1 cellular context compared by ENCODE assay signal in the genomic region with DNA sequence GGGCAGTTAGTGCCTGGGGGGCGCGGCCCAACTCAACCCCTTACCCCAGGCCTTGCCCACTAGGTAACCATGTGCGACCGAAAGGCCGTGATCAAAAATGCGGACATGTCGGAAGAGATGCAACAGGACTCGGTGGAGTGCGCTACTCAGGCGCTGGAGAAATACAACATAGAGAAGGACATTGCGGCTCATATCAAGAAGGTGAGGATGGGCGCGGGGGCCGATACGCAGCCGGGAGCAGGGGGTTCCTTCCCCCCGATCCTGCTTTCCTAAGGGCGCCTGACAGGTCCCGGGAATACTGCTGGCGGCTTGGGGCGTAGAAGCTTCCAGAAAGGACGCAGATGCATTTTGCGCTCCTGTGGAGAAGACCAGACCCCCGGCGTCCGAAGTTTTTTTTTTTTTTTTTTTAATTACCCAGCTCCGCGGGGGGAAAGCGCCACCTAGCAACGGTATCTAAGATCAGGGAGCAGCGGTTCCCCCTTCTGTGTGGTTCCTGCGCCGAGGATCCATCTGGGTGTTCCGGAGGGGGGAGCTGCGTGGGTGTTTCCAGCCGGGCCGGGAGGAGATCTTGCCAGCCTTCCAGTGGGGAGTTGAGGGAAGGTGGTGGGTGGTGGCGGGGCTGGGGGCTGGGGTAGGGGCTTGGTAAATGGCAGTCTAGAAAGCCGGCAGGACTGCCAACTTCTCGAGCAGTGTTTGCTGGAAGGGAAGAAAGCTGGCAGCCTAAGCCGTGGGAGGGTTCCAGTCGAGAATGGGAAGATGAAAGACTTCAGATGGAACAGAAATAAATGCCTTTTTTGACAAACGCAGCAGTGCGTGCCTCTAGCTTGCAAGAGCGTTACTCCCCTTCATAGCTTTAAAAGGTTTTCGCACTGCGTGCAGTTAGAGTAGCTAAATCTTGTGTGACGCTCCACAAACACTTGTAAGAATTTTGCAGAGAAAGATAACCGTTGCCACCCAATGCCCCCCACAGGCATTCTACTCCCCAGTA.
TF ChIP-seq lines count a peak whose summit lies in the region.

No MANE protein-coding gene starts in this region.

TF ChIP-seq in K562, 482 proteins besides CTCF, POLR2A, EP300 and RAD21 (continued from another document and continues in another):
- TF ChIP-seq, protein P1, sequence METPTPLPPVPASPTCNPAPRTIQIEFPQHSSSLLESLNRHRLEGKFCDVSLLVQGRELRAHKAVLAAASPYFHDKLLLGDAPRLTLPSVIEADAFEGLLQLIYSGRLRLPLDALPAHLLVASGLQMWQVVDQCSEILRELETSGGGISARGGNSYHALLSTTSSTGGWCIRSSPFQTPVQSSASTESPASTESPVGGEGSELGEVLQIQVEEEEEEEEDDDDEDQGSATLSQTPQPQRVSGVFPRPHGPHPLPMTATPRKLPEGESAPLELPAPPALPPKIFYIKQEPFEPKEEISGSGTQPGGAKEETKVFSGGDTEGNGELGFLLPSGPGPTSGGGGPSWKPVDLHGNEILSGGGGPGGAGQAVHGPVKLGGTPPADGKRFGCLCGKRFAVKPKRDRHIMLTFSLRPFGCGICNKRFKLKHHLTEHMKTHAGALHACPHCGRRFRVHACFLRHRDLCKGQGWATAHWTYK (CRISPR knock-in tag; IDR thresholded peaks at IDR 0.05), result no peak
- TF ChIP-seq CTCFL (IDR thresholded peaks at IDR 0.05; ENCODE audit: borderline replicate concordance, insufficient read depth, low read depth, low read length, poor library complexity, severe bottlenecking), result peak; percentile 25
- peak; percentile 71 for TF ChIP-seq CHD1 (IDR thresholded peaks at IDR 0.05; ENCODE audit: low read length)
- TF ChIP-seq E2F8 (IDR thresholded peaks at IDR 0.05; ENCODE audit: low read depth, partially characterized antibody), result no peak
- no peak for TF ChIP-seq ZNF124 (CRISPR knock-in tag; IDR thresholded peaks at IDR 0.05)
- TF ChIP-seq MTA3 (IDR thresholded peaks at IDR 0.05; ENCODE audit: borderline replicate concordance), result no peak
- TF ChIP-seq ZNF561 (CRISPR knock-in tag; conservative IDR thresholded peaks at IDR 0.05), result no peak
- TF ChIP-seq SMAD3 (CRISPR knock-in tag; conservative IDR thresholded peaks at IDR 0.05), result no peak
- TF ChIP-seq TFAM (CRISPR knock-in tag; conservative IDR thresholded peaks at IDR 0.05), result no peak
- no peak for TF ChIP-seq TCFL5 (CRISPR knock-in tag; conservative IDR thresholded peaks at IDR 0.05)
- no peak for TF ChIP-seq NCOA4 (IDR thresholded peaks at IDR 0.05; ENCODE audit: partially characterized antibody)
- no peak for TF ChIP-seq TBP (optimal IDR thresholded peaks at IDR 0.05; ENCODE audit: low read depth, low read length)
- TF ChIP-seq SRSF9 (IDR thresholded peaks at IDR 0.05; ENCODE audit: borderline replicate concordance, low read depth, low read length), result no peak
- no peak for TF ChIP-seq ZNF143 (CRISPR knock-in tag; IDR thresholded peaks at IDR 0.05)
- no peak for TF ChIP-seq MAZ (CRISPR knock-in tag; conservative IDR thresholded peaks at IDR 0.05 in 1 of 2, IDR thresholded peaks at IDR 0.05 in 1 of 2)
- no peak for TF ChIP-seq MAFK (IDR thresholded peaks at IDR 0.05; ENCODE audit: low read length)
- TF ChIP-seq ZNF239 (CRISPR knock-in tag; IDR thresholded peaks at IDR 0.05), result no peak
- no peak for TF ChIP-seq MCM7 (IDR thresholded peaks at IDR 0.05)
- no peak for TF ChIP-seq BDP1 (IDR thresholded peaks at IDR 0.05; ENCODE audit: insufficient read depth, insufficient read length)
- no peak for TF ChIP-seq ZNF197 (CRISPR knock-in tag; IDR thresholded peaks at IDR 0.05; ENCODE audit: low read depth)
- peak; percentile 58 for TF ChIP-seq SAP30 (IDR thresholded peaks at IDR 0.05; ENCODE audit: borderline replicate concordance, insufficient read depth, low read depth, low read length, poor library complexity, severe bottlenecking)
- TF ChIP-seq MTF1 (CRISPR knock-in tag; IDR thresholded peaks at IDR 0.05; ENCODE audit: borderline replicate concordance), result no peak
- 0 out of 2 replicates have a peak, but pooled peaks have one; percentile 22 for TF ChIP-seq CC2D1A (IDR thresholded peaks at IDR 0.05)
- no peak for TF ChIP-seq USF1 (CRISPR knock-in tag; IDR thresholded peaks at IDR 0.05)
- TF ChIP-seq HDAC8 (tag; IDR thresholded peaks at IDR 0.05), result no peak
- no peak for TF ChIP-seq NCOA1 (IDR thresholded peaks at IDR 0.05; ENCODE audit: low read depth)
- no peak for TF ChIP-seq CBX3 (IDR thresholded peaks at IDR 0.05; ENCODE audit: borderline replicate concordance in 1 of 2, low read length in 2 of 2)
- TF ChIP-seq SMAD4 (CRISPR knock-in tag; conservative IDR thresholded peaks at IDR 0.05), result no peak
- TF ChIP-seq RUNX1 (IDR thresholded peaks at IDR 0.05; ENCODE audit: low read depth), result no peak
- peak; percentile 47 for TF ChIP-seq NEUROD1 (IDR thresholded peaks at IDR 0.05; ENCODE audit: borderline replicate concordance, low read depth, low read length, partially characterized antibody)
- no peak for TF ChIP-seq ZNF324 (CRISPR knock-in tag; IDR thresholded peaks at IDR 0.05)
- TF ChIP-seq MYNN (IDR thresholded peaks at IDR 0.05), result 0 out of 2 replicates have a peak, but pooled peaks have one; percentile 45
- no peak for TF ChIP-seq MYNN (CRISPR knock-in tag; IDR thresholded peaks at IDR 0.05)
- no peak for TF ChIP-seq HNRNPUL1 (IDR thresholded peaks at IDR 0.05; ENCODE audit: low read length)
- no peak for TF ChIP-seq EZH2 (IDR thresholded peaks at IDR 0.05; ENCODE audit: borderline replicate concordance, low read depth, low read length)
- no peak for TF ChIP-seq PCBP2 (IDR thresholded peaks at IDR 0.05; ENCODE audit: low read depth, low read length, poor library complexity, severe bottlenecking)
- TF ChIP-seq, protein P2, sequence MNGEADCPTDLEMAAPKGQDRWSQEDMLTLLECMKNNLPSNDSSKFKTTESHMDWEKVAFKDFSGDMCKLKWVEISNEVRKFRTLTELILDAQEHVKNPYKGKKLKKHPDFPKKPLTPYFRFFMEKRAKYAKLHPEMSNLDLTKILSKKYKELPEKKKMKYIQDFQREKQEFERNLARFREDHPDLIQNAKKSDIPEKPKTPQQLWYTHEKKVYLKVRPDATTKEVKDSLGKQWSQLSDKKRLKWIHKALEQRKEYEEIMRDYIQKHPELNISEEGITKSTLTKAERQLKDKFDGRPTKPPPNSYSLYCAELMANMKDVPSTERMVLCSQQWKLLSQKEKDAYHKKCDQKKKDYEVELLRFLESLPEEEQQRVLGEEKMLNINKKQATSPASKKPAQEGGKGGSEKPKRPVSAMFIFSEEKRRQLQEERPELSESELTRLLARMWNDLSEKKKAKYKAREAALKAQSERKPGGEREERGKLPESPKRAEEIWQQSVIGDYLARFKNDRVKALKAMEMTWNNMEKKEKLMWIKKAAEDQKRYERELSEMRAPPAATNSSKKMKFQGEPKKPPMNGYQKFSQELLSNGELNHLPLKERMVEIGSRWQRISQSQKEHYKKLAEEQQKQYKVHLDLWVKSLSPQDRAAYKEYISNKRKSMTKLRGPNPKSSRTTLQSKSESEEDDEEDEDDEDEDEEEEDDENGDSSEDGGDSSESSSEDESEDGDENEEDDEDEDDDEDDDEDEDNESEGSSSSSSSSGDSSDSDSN (IDR thresholded peaks at IDR 0.05; ENCODE audit: borderline replicate concordance in 1 of 2, low read depth in 2 of 2, low read length in 2 of 2), result 0 out of 4 replicates have a peak, but pooled peaks of 1 of the 2 experiments have one; percentile 61
- TF ChIP-seq, protein P3, sequence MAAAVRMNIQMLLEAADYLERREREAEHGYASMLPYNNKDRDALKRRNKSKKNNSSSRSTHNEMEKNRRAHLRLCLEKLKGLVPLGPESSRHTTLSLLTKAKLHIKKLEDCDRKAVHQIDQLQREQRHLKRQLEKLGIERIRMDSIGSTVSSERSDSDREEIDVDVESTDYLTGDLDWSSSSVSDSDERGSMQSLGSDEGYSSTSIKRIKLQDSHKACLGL (CRISPR knock-in tag; IDR thresholded peaks at IDR 0.05; ENCODE audit: borderline replicate concordance, poor library complexity, severe bottlenecking), result no peak
- no peak; the same call in 1 of the 2 replicates for TF ChIP-seq POLR2G (IDR thresholded peaks at IDR 0.05; ENCODE audit: low read depth, low read length)
- peak; percentile 7; the same call in 1 of the 2 replicates for TF ChIP-seq CXXC5 (CRISPR knock-in tag; IDR thresholded peaks at IDR 0.05)
- no peak for TF ChIP-seq SP1 (CRISPR knock-in tag; IDR thresholded peaks at IDR 0.05)
- peak; percentile 45; the same call in 1 of the 2 replicates for TF ChIP-seq SPI1 (IDR thresholded peaks at IDR 0.05; ENCODE audit: borderline replicate concordance, low read depth, low read length)
- no peak for TF ChIP-seq ZNF316 (IDR thresholded peaks at IDR 0.05)
- no peak for TF ChIP-seq ZNF445 (CRISPR knock-in tag; IDR thresholded peaks at IDR 0.05; ENCODE audit: low read depth)
- TF ChIP-seq ZNF12 (CRISPR knock-in tag; IDR thresholded peaks at IDR 0.05), result no peak
- no peak for TF ChIP-seq ZEB2 (IDR thresholded peaks at IDR 0.05)
- no peak for TF ChIP-seq ZBTB5 (IDR thresholded peaks at IDR 0.05)
- TF ChIP-seq, protein P4, sequence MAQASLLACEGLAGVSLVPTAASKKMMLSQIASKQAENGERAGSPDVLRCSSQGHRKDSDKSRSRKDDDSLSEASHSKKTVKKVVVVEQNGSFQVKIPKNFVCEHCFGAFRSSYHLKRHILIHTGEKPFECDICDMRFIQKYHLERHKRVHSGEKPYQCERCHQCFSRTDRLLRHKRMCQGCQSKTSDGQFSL (CRISPR knock-in tag; IDR thresholded peaks at IDR 0.05), result no peak
- TF ChIP-seq, protein P4 (tag; IDR thresholded peaks at IDR 0.05), result peak in 1 of 2 experiments; percentile 43; a peak in 1 of 4 replicates
- no peak for TF ChIP-seq PCBP1 (IDR thresholded peaks at IDR 0.05; ENCODE audit: low read depth, low read length, poor library complexity, severe bottlenecking)
- no peak for TF ChIP-seq MED1 (CRISPR knock-in tag; IDR thresholded peaks at IDR 0.05; ENCODE audit: borderline replicate concordance)
- TF ChIP-seq TFAP4 (CRISPR knock-in tag; IDR thresholded peaks at IDR 0.05; ENCODE audit: borderline replicate concordance), result 0 out of 2 replicates have a peak, but pooled peaks have one; percentile 34
